ENCODE assay signal across 8 cellular contexts in the genomic region with DNA sequence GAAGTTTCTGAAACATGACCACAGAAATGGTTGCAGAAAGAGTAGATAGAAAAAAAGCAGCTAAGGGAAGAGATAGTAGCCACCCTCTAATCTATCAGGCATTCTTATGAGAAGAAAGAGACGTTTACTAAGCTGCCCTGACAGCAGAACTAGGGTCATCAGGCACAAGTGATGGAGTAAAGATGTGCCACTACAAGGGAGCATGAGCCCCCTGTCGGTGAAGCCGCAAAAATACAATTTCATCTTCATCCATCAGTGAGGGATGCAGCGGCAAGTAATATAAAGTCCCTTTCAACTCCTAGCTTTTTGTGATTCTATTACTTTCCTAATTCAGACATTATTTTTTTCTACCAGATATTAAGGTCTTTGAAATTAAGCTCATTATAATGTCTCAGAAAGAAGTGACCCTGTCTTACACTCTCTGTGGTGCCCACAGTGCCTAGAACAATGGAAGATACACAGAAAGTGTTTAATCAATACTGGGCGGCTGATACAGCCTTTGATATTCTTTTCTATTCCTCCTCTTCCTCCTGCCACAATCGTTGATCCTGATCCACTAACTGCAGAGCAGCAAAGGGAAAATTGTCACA.
DNase-seq lines count a peak whose midpoint lies in the region; ATAC-seq and TF ChIP-seq lines count a peak whose summit lies in the region.

No MANE protein-coding gene starts in this region.

- no peak overlapping the region for H3K27ac Mint-ChIP-seq in activated naive CD4-positive, alpha-beta T cell treated with anti-CD3 and anti-CD28 coated beads for 36 hours

- no peak overlapping the region for H3K4me3 Mint-ChIP-seq in activated naive CD4-positive, alpha-beta T cell treated with anti-CD3 and anti-CD28 coated beads for 36 hours

- H3K9me3 Mint-ChIP-seq in activated naive CD4-positive, alpha-beta T cell treated with anti-CD3 and anti-CD28 coated beads for 36 hours, result no peaks in the 10 kb centered on the region

- ATAC-seq in GM19467 (IDR thresholded peaks at IDR 0.05; ENCODE audit: unreplicated experiment), result no peak

- no peaks in the 10 kb centered on the region for H3K4me1 Mint-ChIP-seq in activated naive CD4-positive, alpha-beta T cell treated with anti-CD3 and anti-CD28 coated beads for 36 hours (ENCODE audit: low read depth)

- H3K27me3 Mint-ChIP-seq in activated naive CD4-positive, alpha-beta T cell treated with anti-CD3 and anti-CD28 coated beads for 36 hours (ENCODE audit: low read depth), result no peaks in the 10 kb centered on the region

- peak; percentile 25 for DNase-seq in activated naive CD4-positive, alpha-beta T cell treated with anti-CD3 and anti-CD28 coated beads for 36 hours
- DNase-seq in activated naive CD4-positive, alpha-beta T cell (lab: John Stamatoyannopoulos, UW), result no peak
- DNase-seq in NCI-H526 treated with DMSO at 0.1 percent for 48 hours (lab: John Stamatoyannopoulos, UW) (peak; percentile 2), epithelial cell of proximal tubule (ENCODE audit: low read depth) (no peak), NCI-H187 (lab: John Stamatoyannopoulos, UW) (no peak), D341Med (ENCODE audit: low spot score) (no peak)
- DNase-seq in stimulated activated CD8-positive, alpha-beta memory T cell treated with anti-CD3 and anti-CD28 coated beads, Interleukin-4, amount 100 ng/mL, for 48 hours, result peak; percentile 29

- peak; percentile 71 for TF ChIP-seq CTCF in epithelial cell of proximal tubule (conservative IDR thresholded peaks at IDR 0.05; ENCODE audit: low read depth, low read length)

- intact Hi-C loops in activated naive CD4-positive, alpha-beta T cell treated with anti-CD3 and anti-CD28 coated beads for 36 hours (cut with micrococcal nuclease), result loop anchor here (2.0 to 10.0 kb wide), 3 partner anchors 980 to 1750 kb away; no protein-coding TSS in a partner anchor

- H3K36me3 Mint-ChIP-seq in activated naive CD4-positive, alpha-beta T cell treated with anti-CD3 and anti-CD28 coated beads for 36 hours (ENCODE audit: low read depth), result no peaks in the 10 kb centered on the region

- no peak overlapping the region for H3K4me3 ChIP-seq in epithelial cell of proximal tubule (ENCODE audit: low read depth, low read length)

- CTCF ChIA-PET in activated naive CD4-positive, alpha-beta T cell treated with anti-CD3 and anti-CD28 coated beads for 36 hours (lab: Charles Lee), result interaction anchor here (1.0 kb wide), 1 partner anchor 9 kb away, joined by 5 read pairs; no protein-coding TSS in a partner anchor

Comparison
In these comparisons a context has a peak if more than half of its experiments do, and no peak if none do; other contexts are left out.
1. DNase-seq: peak in activated naive CD4-positive, alpha-beta T cell treated with anti-CD3 and anti-CD28 coated beads for 36 hours (single experiment), NCI-H526 treated with DMSO at 0.1 percent for 48 hours (single experiment) and stimulated activated CD8-positive, alpha-beta memory T cell treated with anti-CD3 and anti-CD28 coated beads, Interleukin-4, amount 100 ng/mL, for 48 hours (single experiment); none in activated naive CD4-positive, alpha-beta T cell (0 of 4), epithelial cell of proximal tubule (single experiment), NCI-H187 (0 of 2) and D341Med (single experiment).